Comparison of ENCODE assay signal across 6 cellular contexts in the genomic region with DNA sequence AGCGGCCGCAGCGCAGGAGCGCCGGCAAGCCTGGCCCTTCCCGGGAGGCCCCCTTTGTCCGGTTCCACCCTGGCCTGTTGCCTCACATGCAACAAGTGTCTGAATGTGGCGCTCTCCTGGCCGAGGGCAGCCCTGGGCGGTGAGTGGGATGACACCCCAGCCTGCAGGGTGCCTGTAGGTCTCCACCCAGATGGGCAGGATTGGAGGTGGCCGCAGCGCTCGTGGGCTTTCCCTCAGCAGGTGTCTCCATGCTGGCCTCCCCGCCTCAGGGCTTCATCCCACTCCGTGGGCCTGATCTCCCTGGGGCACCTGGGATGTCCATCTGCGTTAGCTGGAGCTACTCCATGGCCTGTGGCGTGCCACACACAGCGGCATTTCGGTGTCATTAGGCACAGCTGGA. TPM values are rescaled to one million over a fixed set of nuclear protein-coding genes. Genes with fewer than 3 reads are reported as not detected.
A peak's percentile ranks its signal among the peaks of the same experiment; 100 is the strongest.
DNase-seq lines count a peak whose midpoint lies in the region; ATAC-seq, FAIRE-seq and TF ChIP-seq lines count a peak whose summit lies in the region.

No MANE protein-coding gene starts in this region.

- DNase-seq in LNCaP clone FGC (ENCODE audit: low read depth) (no peak), H1 (ENCODE audit: low read depth in 1 of 2, low spot score in 2 of 2) (no peak), retinal pigment epithelial cell (ENCODE audit: low read depth) (no peak), small intestine (no peak), RCC 7860 (ENCODE audit: low spot score) (no peak)

- no peak overlapping the region for H2AK5ac ChIP-seq in H1 (ENCODE audit: low read depth, low read length)

- peaks cover 6% of the 10 kb centered on the region; the same call in 1 of the 2 replicates for H3K23me2 ChIP-seq in H1 (ENCODE audit: low read depth, low read length)

- TF ChIP-seq POLR2A in H1 (IDR thresholded peaks at IDR 0.05; ENCODE audit: control extremely low read depth in 1 of 2, low read depth in 2 of 2, low read length in 2 of 2) = no peak

- 0 out of 2 replicates have a peak overlapping the region, but pooled peaks have one; percentile 28 for H4K8ac ChIP-seq in H1 (ENCODE audit: extremely low read depth, insufficient read depth, low read length)

- peaks cover 0 to 13% of the 10 kb centered on the region in 2 experiments; a peak in 2 of 4 replicates for H3K79me2 ChIP-seq in H1 (ENCODE audit: control insufficient read depth in 1 of 2, insufficient read depth in 2 of 2, low read length in 2 of 2)

- H2BK5ac ChIP-seq in H1 (ENCODE audit: low read depth, low read length) = no peak overlapping the region

- no peak overlapping the region for H4K91ac ChIP-seq in H1 (replicated peaks; ENCODE audit: insufficient read length, low read length)

- H3K79me1 ChIP-seq in H1 (ENCODE audit: low read depth, low read length) = peaks cover 3% of the 10 kb centered on the region

- peak overlapping the region; percentile 90 for H3K4me3 ChIP-seq in LNCaP clone FGC (ENCODE audit: low read depth, low read length)
- peak overlapping the region; percentile 80 to 97 (median 92); a peak in 5 of 8 replicates for H3K4me3 ChIP-seq in H1 (ENCODE audit: extremely low read depth in 1 of 4, insufficient read depth in 2 of 4, low read depth in 3 of 4, low read length in 4 of 4)
- peak overlapping the region; percentile 63 for H3K4me3 ChIP-seq in retinal pigment epithelial cell (ENCODE audit: low read length)
- peak overlapping the region in 1 of 2 donors; percentile 95 for H3K4me3 ChIP-seq in small intestine (ENCODE audit: low read depth in 1 of 2, low read length in 2 of 2)

- peak overlapping the region; percentile 62 to 94 for H3K4me2 ChIP-seq in H1 (ENCODE audit: insufficient read depth in 1 of 2, low read depth in 2 of 2, low read length in 2 of 2)

- no peaks in the 10 kb centered on the region; a peak in 1 of 7 replicates for H3K27me3 ChIP-seq in H1 (replicated peaks in 1 of 4; ENCODE audit: control insufficient read depth in 3 of 4, extremely low read depth in 1 of 4, insufficient read depth in 3 of 4, low read length in 3 of 4)
- no peaks in the 10 kb centered on the region for H3K27me3 ChIP-seq in small intestine (ENCODE audit: control insufficient read depth in 2 of 2, insufficient read depth in 2 of 2, low read length in 2 of 2)

- POLR2A ChIA-PET in H1 (lab: Charles Lee; ENCODE audit: partially characterized antibody) = interaction anchor here (2.5 to 4.6 kb wide), 2 partner anchors 10 to 13 kb away, joined by 8 to 34 read pairs; a partner anchor contains a TSS

- H3K18ac ChIP-seq in H1 (ENCODE audit: extremely low read depth, low read length) = no peak overlapping the region

- H2BK15ac ChIP-seq in H1 (ENCODE audit: low read length) = no peak overlapping the region

- no peak overlapping the region for H2BK12ac ChIP-seq in H1 (ENCODE audit: low read depth, low read length)

- H4K20me1 ChIP-seq in H1 (replicated peaks in 1 of 2; ENCODE audit: control insufficient read depth in 1 of 2, insufficient read depth in 2 of 2, low read length in 2 of 2) = peaks cover 6 to 24% of the 10 kb centered on the region in 2 experiments

- H3K36me3 ChIP-seq in H1 (ENCODE audit: control insufficient read depth in 2 of 4, insufficient read depth in 4 of 4, low read length in 3 of 4) (no peaks in the 10 kb centered on the region), small intestine (ENCODE audit: control insufficient read depth in 2 of 2, insufficient read depth in 2 of 2, low read length in 2 of 2) (no peaks in the 10 kb centered on the region)

- no peaks in the 10 kb centered on the region for H3K9me3 ChIP-seq in H1 (ENCODE audit: insufficient read depth in 2 of 2, low read depth in 1 of 2, low read length in 1 of 2)
- H3K9me3 ChIP-seq in small intestine (ENCODE audit: control insufficient read depth, low read depth) = no peaks in the 10 kb centered on the region

- no peak overlapping the region for H2AFZ ChIP-seq in H1 (ENCODE audit: low read length)

- no peak overlapping the region for H3K27ac ChIP-seq in H1 (ENCODE audit: low read depth, low read length)
- no peak overlapping the region for H3K27ac ChIP-seq in small intestine (ENCODE audit: low read depth in 1 of 2, low read length in 1 of 2)

- no peak overlapping the region for H3K9ac ChIP-seq in H1 (replicated peaks in 1 of 4; ENCODE audit: extremely low read depth in 1 of 4, low read depth in 3 of 4, low read length in 3 of 4)

- CTCF ChIA-PET in H1 (lab: Charles Lee; ENCODE audit: partially characterized antibody) = interaction anchor here (1.4 kb wide), 1 partner anchor 70 kb away, joined by 3 read pairs; no protein-coding TSS in a partner anchor

- no peak overlapping the region for H3K4ac ChIP-seq in H1 (replicated peaks; ENCODE audit: insufficient read length, low read depth, low read length)

- no peak for TF ChIP-seq RAD21 in H1 (IDR thresholded peaks at IDR 0.05 in 1 of 2, conservative IDR thresholded peaks at IDR 0.05 in 1 of 2; ENCODE audit: low read depth in 2 of 2, low read length in 2 of 2)

- H3K56ac ChIP-seq in H1 (replicated peaks; ENCODE audit: insufficient read length, low read depth, low read length) = no peak overlapping the region

- TF ChIP-seq EP300 in H1 (IDR thresholded peaks at IDR 0.05; ENCODE audit: borderline replicate concordance in 1 of 2, low read depth in 2 of 2, low read length in 2 of 2) = no peak

- H2BK120ac ChIP-seq in H1 (replicated peaks; ENCODE audit: low read depth, low read length) = no peak overlapping the region

- H4K5ac ChIP-seq in H1 (ENCODE audit: insufficient read length, low read depth, low read length) = no peak overlapping the region

- no peak overlapping the region for H2BK20ac ChIP-seq in H1 (ENCODE audit: low read length)

- WGBS in H1 (ENCODE audit: extremely low coverage in 1 of 2, insufficient coverage in 1 of 2, insufficient read length in 1 of 2, insufficient replicate concordance in 2 of 2, low coverage in 1 of 2, low lambda C conversion rate in 2 of 2, missing lambda C conversion rate in 1 of 2), 2 experiments = 87% methylated on average over 17 of the region's 19 CpGs; no CpG with 5 or more reads in 1 of the 2 experiments
- 54 to 79% (median 60%) methylated on average over 19 of the region's 19 CpGs for WGBS in small intestine, 3 donors

- H3K4me1 ChIP-seq in H1 (replicated peaks in 1 of 4; ENCODE audit: control insufficient read depth in 3 of 4, insufficient read depth in 4 of 4, low read length in 3 of 4) = peaks cover 0 to 13% (median 5%) of the 10 kb centered on the region in 4 experiments; a peak in 5 of 7 replicates
- H3K4me1 ChIP-seq in small intestine (ENCODE audit: control insufficient read depth in 2 of 2, insufficient read depth in 1 of 2, low read depth in 1 of 2, low read length in 1 of 2) = peaks cover 0 to 5% of the 10 kb centered on the region in 2 donors

- no peak overlapping the region for H3K23ac ChIP-seq in H1 (ENCODE audit: insufficient read length)

- no peak for ATAC-seq in GM21526 (IDR thresholded peaks at IDR 0.05; ENCODE audit: low FRiP score, unreplicated experiment)

- no peak overlapping the region for H3K14ac ChIP-seq in H1 (ENCODE audit: insufficient read length)

- FAIRE-seq in H1 (lab: Jason Lieb, UNC) (no peak), small intestine (lab: Jason Lieb, UNC) (no peak), RCC 7860 (lab: Jason Lieb, UNC) (no peak)

- TF ChIP-seq CTCF in LNCaP clone FGC (IDR thresholded peaks at IDR 0.05; ENCODE audit: control insufficient read depth, extremely low read depth, insufficient read depth) = no peak
- TF ChIP-seq CTCF in H1 (IDR thresholded peaks at IDR 0.05; ENCODE audit: control extremely low read depth in 1 of 3, insufficient read depth in 1 of 3, low read depth in 1 of 3, low read length in 3 of 3) = no peak
- no peak for TF ChIP-seq CTCF in retinal pigment epithelial cell (conservative IDR thresholded peaks at IDR 0.05; ENCODE audit: low read depth, low read length)

RNA-seq across cellular contexts. Expression of a gene that starts 1.5 kb away (rescaled TPM):
- 56.5 and 60.0 TPM in 2 replicates for total RNA-seq in H1 (2021; fragmentation: NEBNext Ultra II Directional; extraction: Animal tissue kit (Norgen Biotek cat#: 25700))
- polyA plus RNA-seq in H1 (2011; rRNA removed) = 32.5 and 71.1 TPM in 2 replicates
- 53.6 TPM for polyA plus RNA-seq in H1 (2011; cell fraction: cytosol; rRNA removed)
- polyA plus RNA-seq in H1 (2011; cell fraction: nucleus; rRNA removed) = 216 TPM
- 18.3 to 47.9 TPM (median 45.2 TPM) in 4 replicates for polyA plus RNA-seq in H1 (2012, experiment 1 of 2)
- 20.1 TPM for polyA plus RNA-seq in H1 (2012, experiment 2 of 2)
- 51.2 TPM for polyA plus RNA-seq in H1 (2013, experiment 1 of 2)
- polyA plus RNA-seq in H1 (2013, experiment 2 of 2) = 57.9 TPM
- polyA minus RNA-seq in H1 (2011; rRNA and poly(A)+ RNA removed) = 7.6 and 11.2 TPM in 2 replicates
- polyA minus RNA-seq in H1 (2011; cell fraction: cytosol; rRNA and poly(A)+ RNA removed) = 31.8 TPM
- 52.7 TPM for polyA minus RNA-seq in H1 (2011; cell fraction: nucleus; rRNA and poly(A)+ RNA removed)
- 100 to 1,000 TPM in 2 of 3 donors, 10 to 100 TPM in 1; 53.3 to 213 (median 178) TPM for polyA plus RNA-seq in small intestine

RNA-seq across cellular contexts. Expression of a gene that starts 15.1 kb away (rescaled TPM):
- total RNA-seq in H1 (2021; fragmentation: NEBNext Ultra II Directional; extraction: Animal tissue kit (Norgen Biotek cat#: 25700)) = 14.6 and 19.1 TPM in 2 replicates
- polyA plus RNA-seq in H1 (2011; rRNA removed) (9.2 and 20.8 TPM in 2 replicates), small intestine (10 to 100 TPM in 1 of 3 donors, 1 to 10 TPM in 2; 1.2 to 16.5 (median 1.6) TPM)
- 11.5 TPM for polyA plus RNA-seq in H1 (2011; cell fraction: cytosol; rRNA removed)
- 90.3 TPM for polyA plus RNA-seq in H1 (2011; cell fraction: nucleus; rRNA removed)
- 6.7 to 13.3 TPM (median 10.3 TPM) in 4 replicates for polyA plus RNA-seq in H1 (2012, experiment 1 of 2)
- polyA plus RNA-seq in H1 (2012, experiment 2 of 2) = 4.8 TPM
- polyA plus RNA-seq in H1 (2013, experiment 1 of 2) = 33.4 TPM
- 31.6 TPM for polyA plus RNA-seq in H1 (2013, experiment 2 of 2)
- polyA minus RNA-seq in H1 (2011; rRNA and poly(A)+ RNA removed) = 0.76 TPM in 1 of 2 replicates, not detected in the other
- 5.1 TPM for polyA minus RNA-seq in H1 (2011; cell fraction: cytosol; rRNA and poly(A)+ RNA removed)
- 14.7 TPM for polyA minus RNA-seq in H1 (2011; cell fraction: nucleus; rRNA and poly(A)+ RNA removed)

RNA-seq across cellular contexts. Expression of a gene that starts 16.9 kb away (rescaled TPM):
- 18.3 and 19.0 TPM in 2 replicates for total RNA-seq in H1 (2021; fragmentation: NEBNext Ultra II Directional; extraction: Animal tissue kit (Norgen Biotek cat#: 25700))
- polyA plus RNA-seq in H1 (2011; rRNA removed) = 21.8 and 40.0 TPM in 2 replicates
- polyA plus RNA-seq in H1 (2011; cell fraction: cytosol; rRNA removed) = 16.1 TPM
- polyA plus RNA-seq in H1 (2011; cell fraction: nucleus; rRNA removed) = 19.1 TPM
- 11.7 to 23.3 TPM (median 18.5 TPM) in 4 replicates for polyA plus RNA-seq in H1 (2012, experiment 1 of 2)
- polyA plus RNA-seq in H1 (2012, experiment 2 of 2) = 17.8 TPM
- 22.1 TPM for polyA plus RNA-seq in H1 (2013, experiment 1 of 2)
- 24.7 TPM for polyA plus RNA-seq in H1 (2013, experiment 2 of 2)
- 3.0 and 3.8 TPM in 2 replicates for polyA minus RNA-seq in H1 (2011; rRNA and poly(A)+ RNA removed)
- polyA minus RNA-seq in H1 (2011; cell fraction: cytosol; rRNA and poly(A)+ RNA removed) = 14.8 TPM
- polyA minus RNA-seq in H1 (2011; cell fraction: nucleus; rRNA and poly(A)+ RNA removed) = 8.7 TPM
- 1 to 10 TPM in 2 of 3 donors, under 1 TPM in 1; 0.54 to 2.9 (median 2.2) TPM for polyA plus RNA-seq in small intestine

RNA-seq across cellular contexts. Expression of a gene that starts 42.0 kb away (rescaled TPM):
- total RNA-seq in H1 (2021; fragmentation: NEBNext Ultra II Directional; extraction: Animal tissue kit (Norgen Biotek cat#: 25700)) = 31.3 and 31.9 TPM in 2 replicates
- 11.1 and 21.8 TPM in 2 replicates for polyA plus RNA-seq in H1 (2011; rRNA removed)
- 13.1 TPM for polyA plus RNA-seq in H1 (2011; cell fraction: cytosol; rRNA removed)
- 30.5 TPM for polyA plus RNA-seq in H1 (2011; cell fraction: nucleus; rRNA removed)
- polyA plus RNA-seq in H1 (2012, experiment 1 of 2) = 47.8 to 51.1 TPM (median 49.1 TPM) in 4 replicates
- polyA plus RNA-seq in H1 (2012, experiment 2 of 2) = 17.9 TPM
- polyA plus RNA-seq in H1 (2013, experiment 1 of 2) = 46.8 TPM
- 45.7 TPM for polyA plus RNA-seq in H1 (2013, experiment 2 of 2)
- polyA minus RNA-seq in H1 (2011; rRNA and poly(A)+ RNA removed) = 4.6 and 4.7 TPM in 2 replicates
- polyA minus RNA-seq in H1 (2011; cell fraction: cytosol; rRNA and poly(A)+ RNA removed) = 7.3 TPM
- polyA minus RNA-seq in H1 (2011; cell fraction: nucleus; rRNA and poly(A)+ RNA removed) = 7.8 TPM
- 10 to 100 TPM; 32.0 to 61.7 (median 58.1) TPM for polyA plus RNA-seq in small intestine

RNA-seq across cellular contexts. Expression of a gene that starts 42.2 kb away (rescaled TPM):
- 165 and 170 TPM in 2 replicates for total RNA-seq in H1 (2021; fragmentation: NEBNext Ultra II Directional; extraction: Animal tissue kit (Norgen Biotek cat#: 25700))
- polyA plus RNA-seq in H1 (2011; rRNA removed) = 110 and 116 TPM in 2 replicates
- 122 TPM for polyA plus RNA-seq in H1 (2011; cell fraction: cytosol; rRNA removed)
- 110 TPM for polyA plus RNA-seq in H1 (2011; cell fraction: nucleus; rRNA removed)
- polyA plus RNA-seq in H1 (2012, experiment 1 of 2) = 156 to 180 TPM (median 158 TPM) in 4 replicates
- 198 TPM for polyA plus RNA-seq in H1 (2012, experiment 2 of 2)
- polyA plus RNA-seq in H1 (2013, experiment 1 of 2) = 143 TPM
- polyA plus RNA-seq in H1 (2013, experiment 2 of 2) = 148 TPM
- 59.2 and 65.6 TPM in 2 replicates for polyA minus RNA-seq in H1 (2011; rRNA and poly(A)+ RNA removed)
- 91.6 TPM for polyA minus RNA-seq in H1 (2011; cell fraction: cytosol; rRNA and poly(A)+ RNA removed)
- 66.4 TPM for polyA minus RNA-seq in H1 (2011; cell fraction: nucleus; rRNA and poly(A)+ RNA removed)
- 100 to 1,000 TPM; 115 to 140 (median 133) TPM for polyA plus RNA-seq in small intestine
